In the genomic region with DNA sequence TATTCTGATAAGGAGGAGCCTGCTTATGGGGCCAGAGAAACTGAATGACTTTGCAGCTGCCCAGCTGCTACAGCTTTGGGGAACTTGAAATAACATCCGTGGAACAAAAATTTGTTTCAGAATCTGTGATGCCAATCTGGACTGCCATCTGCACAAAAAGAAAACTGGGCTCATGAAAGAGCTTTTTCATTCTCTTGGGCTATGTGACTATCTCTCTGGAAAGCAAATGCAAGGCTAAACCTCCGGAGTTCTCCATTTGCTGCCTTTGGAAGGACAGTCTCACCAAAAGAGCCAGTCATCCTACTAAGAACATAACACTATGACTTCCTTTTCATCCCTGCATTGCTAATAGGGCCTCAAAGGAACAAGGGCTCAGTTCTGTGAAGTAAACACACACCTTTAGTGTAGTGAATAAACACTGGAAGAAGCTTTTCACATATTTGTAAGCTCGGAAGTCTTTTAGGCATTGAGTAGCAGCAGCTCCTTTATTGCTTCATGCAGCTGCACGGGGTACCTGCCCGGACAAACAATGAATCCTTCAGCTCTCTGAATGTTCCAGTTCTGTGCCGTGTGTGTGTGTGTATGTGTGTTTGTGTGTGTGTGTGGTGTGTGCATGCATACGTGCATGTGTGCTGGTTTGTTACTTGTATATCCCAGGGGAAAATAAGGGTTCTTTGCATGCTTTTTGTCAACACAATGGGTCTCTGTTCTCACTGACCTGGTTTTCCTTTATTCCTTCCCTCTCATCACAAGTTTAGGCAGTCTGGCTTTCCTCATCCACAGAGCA, we compare ENCODE assay signal across 9 cellular contexts.
DNase-seq lines count a peak whose midpoint lies in the region; ATAC-seq and TF ChIP-seq lines count a peak whose summit lies in the region.
"Had no signal": no experiment of that assay in that cellular context is flagged by ENCODE, and none has a peak within 500 bp of the region (broad histone marks: within the 10 kb centered on the region; RNA-seq: fewer than 3 reads in every experiment).

No MANE protein-coding gene starts in this region.

- no peaks in the 10 kb centered on the region for H3K36me3 Mint-ChIP-seq in activated T-cell treated with anti-CD3 and anti-CD28 coated beads, Interleukin-2, amount 50 U/mL, for 72 hours (ENCODE audit: insufficient read depth in 2 of 2)
- peaks cover 22% of the 10 kb centered on the region for H3K36me3 Mint-ChIP-seq in stimulated activated effector memory CD8-positive, alpha-beta T cell treated with anti-CD3 and anti-CD28 coated beads, Interleukin-12 subunit alpha, Interleukin-12 subunit beta, amount 100 ng/mL, for 72 hours

- H3K27ac ChIP-seq in dorsolateral prefrontal cortex = peak overlapping the region; percentile 73 to 99 (median 94)
- H3K27ac ChIP-seq in substantia nigra (ENCODE audit: low read depth, low read length, poor library complexity, severe bottlenecking) = peak overlapping the region; percentile 54

- peak overlapping the region; percentile 26 for H3K27ac Mint-ChIP-seq in activated T-cell treated with anti-CD3 and anti-CD28 coated beads, Interleukin-2, amount 50 U/mL, for 72 hours
- no peak overlapping the region for H3K27ac Mint-ChIP-seq in stimulated activated effector memory CD8-positive, alpha-beta T cell treated with anti-CD3 and anti-CD28 coated beads, Interleukin-12 subunit alpha, Interleukin-12 subunit beta, amount 100 ng/mL, for 72 hours

- DNase-seq in activated T-cell treated with anti-CD3 and anti-CD28 coated beads, Interleukin-2, amount 50 U/mL, for 72 hours = no peak
- no peak for DNase-seq in activated T-cell treated with anti-CD3 and anti-CD28 coated beads, Interleukin-2, amount 50 U/mL, for 1 hour
- peak; percentile 14 for DNase-seq in NCI-H1436 (lab: John Stamatoyannopoulos, UW)
- DNase-seq in dorsolateral prefrontal cortex = peak in 4 of 10 donors; percentile 45 to 71 (median 57)
- DNase-seq in substantia nigra (lab: John Stamatoyannopoulos, UW) = peak in 33 of 49 donors; percentile 8 to 72 (median 36)
- DNase-seq in activated CD4-positive, alpha-beta T cell treated with anti-CD3 and anti-CD28 coated beads, Interleukin-2, amount 50 U/mL, for 4 hours = no peak
- DNase-seq in activated naive CD4-positive, alpha-beta T cell treated with Interleukin-2 at 50 U/mL for 16 hours = no peak
- DNase-seq in stimulated activated effector memory CD8-positive, alpha-beta T cell treated with anti-CD3 and anti-CD28 coated beads, Interleukin-12 subunit alpha, Interleukin-12 subunit beta, amount 100 ng/mL, for 72 hours (ENCODE audit: low spot score in 2 of 2) = no peak
- DNase-seq: Caco-2 had no signal

- peak overlapping the region in 28 of 59 donors; percentile 5 to 51 (median 22) for H3K4me3 ChIP-seq in dorsolateral prefrontal cortex

- intact Hi-C loops in dorsolateral prefrontal cortex (cut with DNase I) = loop anchor here (5.0 kb wide), 2 partner anchors 54 to 74 kb away; no protein-coding TSS in a partner anchor

- H3K4me3 Mint-ChIP-seq in activated T-cell treated with anti-CD3 and anti-CD28 coated beads, Interleukin-2, amount 50 U/mL, for 72 hours = peak overlapping the region in 1 of 2 donors; percentile 60
- H3K4me3 Mint-ChIP-seq in stimulated activated effector memory CD8-positive, alpha-beta T cell treated with anti-CD3 and anti-CD28 coated beads, Interleukin-12 subunit alpha, Interleukin-12 subunit beta, amount 100 ng/mL, for 72 hours = no peak overlapping the region

- H3K4me1 Mint-ChIP-seq in activated T-cell treated with anti-CD3 and anti-CD28 coated beads, Interleukin-2, amount 50 U/mL, for 72 hours (ENCODE audit: low read depth) = peaks cover 91% of the 10 kb centered on the region
- H3K4me1 Mint-ChIP-seq in stimulated activated effector memory CD8-positive, alpha-beta T cell treated with anti-CD3 and anti-CD28 coated beads, Interleukin-12 subunit alpha, Interleukin-12 subunit beta, amount 100 ng/mL, for 72 hours = peaks cover 87% of the 10 kb centered on the region

- peak in 9 of 56 donors; percentile 5 to 24 (median 15) for TF ChIP-seq CTCF in dorsolateral prefrontal cortex (IDR thresholded peaks at IDR 0.05 in 54 of 56, conservative IDR thresholded peaks at IDR 0.05 in 2 of 56; ENCODE audit: low read depth in 1 of 56, partially characterized antibody in 56 of 56)

- no peak for ATAC-seq in activated T-cell treated with anti-CD3 and anti-CD28 coated beads, Interleukin-2, amount 50 U/mL, for 72 hours (replicated peaks in 1 of 2)
- no peak for ATAC-seq in stimulated activated effector memory CD8-positive, alpha-beta T cell treated with anti-CD3 and anti-CD28 coated beads, Interleukin-12 subunit alpha, Interleukin-12 subunit beta, amount 100 ng/mL, for 72 hours

- no peaks in the 10 kb centered on the region for H3K27me3 Mint-ChIP-seq in activated T-cell treated with anti-CD3 and anti-CD28 coated beads, Interleukin-2, amount 50 U/mL, for 72 hours (ENCODE audit: low read depth)

- no peaks in the 10 kb centered on the region for H3K27me3 ChIP-seq in dorsolateral prefrontal cortex

- peaks cover 0 to 2% of the 10 kb centered on the region in 2 donors for H3K9me3 Mint-ChIP-seq in activated T-cell treated with anti-CD3 and anti-CD28 coated beads, Interleukin-2, amount 50 U/mL, for 72 hours
- no peaks in the 10 kb centered on the region for H3K9me3 Mint-ChIP-seq in stimulated activated effector memory CD8-positive, alpha-beta T cell treated with anti-CD3 and anti-CD28 coated beads, Interleukin-12 subunit alpha, Interleukin-12 subunit beta, amount 100 ng/mL, for 72 hours

Comparison
In these comparisons a context has a peak if more than half of its experiments do, and no peak if none do; other contexts are left out.
1. DNase-seq: peak in NCI-H1436 (single experiment) and substantia nigra (33 of 49); none in activated T-cell treated with anti-CD3 and anti-CD28 coated beads, Interleukin-2, amount 50 U/mL, for 72 hours (0 of 2), activated T-cell treated with anti-CD3 and anti-CD28 coated beads, Interleukin-2, amount 50 U/mL, for 1 hour (single experiment), activated CD4-positive, alpha-beta T cell treated with anti-CD3 and anti-CD28 coated beads, Interleukin-2, amount 50 U/mL, for 4 hours (0 of 2), activated naive CD4-positive, alpha-beta T cell treated with Interleukin-2 at 50 U/mL for 16 hours (single experiment) and stimulated activated effector memory CD8-positive, alpha-beta T cell treated with anti-CD3 and anti-CD28 coated beads, Interleukin-12 subunit alpha, Interleukin-12 subunit beta, amount 100 ng/mL, for 72 hours (0 of 2).